ENCODE assay signal across 31 cellular contexts in genomic region chr22:36008565-36008964, GRCh38. TPM values are rescaled to one million over a fixed set of nuclear protein-coding genes. Genes with fewer than 3 reads are reported as not detected.
DNase-seq lines count a peak whose midpoint lies in the region; ATAC-seq, FAIRE-seq and TF ChIP-seq lines count a peak whose summit lies in the region.
"Had no signal": no experiment of that assay in that cellular context is flagged by ENCODE, and none has a peak within 500 bp of the region (broad histone marks: within the 10 kb centered on the region; RNA-seq: fewer than 3 reads in every experiment).

No MANE protein-coding gene starts in this region.

- H3K36me3 ChIP-seq in cardiac muscle cell, result no peaks in the 10 kb centered on the region
- no peaks in the 10 kb centered on the region for H3K36me3 ChIP-seq in brain microvascular endothelial cell (replicated peaks)
- no peaks in the 10 kb centered on the region for H3K36me3 ChIP-seq in osteoblast (ENCODE audit: insufficient read depth, low read length)
- no peaks in the 10 kb centered on the region for H3K36me3 ChIP-seq in MM.1S (replicated peaks; ENCODE audit: insufficient read depth, low read length)
- H3K36me3 ChIP-seq in kidney (ENCODE audit: control insufficient read depth in 1 of 2, insufficient read depth in 2 of 2, low read length in 2 of 2), result no peaks in the 10 kb centered on the region
- H3K36me3 ChIP-seq: breast epithelium, right lobe of liver, stomach, tibial artery had no signal

- peaks cover 38% of the 10 kb centered on the region for H4K20me1 ChIP-seq in osteoblast (ENCODE audit: insufficient read depth, low read length)
- no peaks in the 10 kb centered on the region for H4K20me1 ChIP-seq in MM.1S (ENCODE audit: insufficient read depth, low read length)

- CTCF ChIA-PET in HEK293T (lab: Yijun Ruan, JAX), result interaction anchor here (0.9 kb wide), 1 partner anchor 57 kb away, joined by 3 read pairs; no protein-coding TSS in a partner anchor

- peaks cover 94% of the 10 kb centered on the region for H3K79me2 ChIP-seq in osteoblast (ENCODE audit: insufficient read depth, low read length)
- no peaks in the 10 kb centered on the region for H3K79me2 ChIP-seq in MM.1S (ENCODE audit: low read length)

- TF ChIP-seq CTCF in cardiac muscle cell (IDR thresholded peaks at IDR 0.05; ENCODE audit: low read depth, low read length) (no peak), brain microvascular endothelial cell (IDR thresholded peaks at IDR 0.05; ENCODE audit: low read depth, low read length, missing control alignments) (no peak), osteoblast (IDR thresholded peaks at IDR 0.05; ENCODE audit: extremely low read depth, low read depth, low read length) (no peak), MM.1S (IDR thresholded peaks at IDR 0.05; ENCODE audit: low read length) (no peak), kidney (IDR thresholded peaks at IDR 0.05; ENCODE audit: borderline replicate concordance, extremely low read depth, insufficient read depth) (no peak), omental fat pad (IDR thresholded peaks at IDR 0.05) (no peak)

- H3K9me2 ChIP-seq in MM.1S (replicated peaks; ENCODE audit: insufficient read depth, low read length), result no peaks in the 10 kb centered on the region

- H3K27ac ChIP-seq in cardiac muscle cell (peak overlapping the region; percentile 74), brain microvascular endothelial cell (peak overlapping the region; percentile 48), osteoblast (ENCODE audit: low read depth, low read length) (peak overlapping the region; percentile 19), MM.1S (ENCODE audit: low read length) (no peak overlapping the region), kidney (ENCODE audit: low read depth in 2 of 2, low read length in 2 of 2) (no peak overlapping the region)
- H3K27ac ChIP-seq: breast epithelium, tibial artery had no signal

- POLR2A ChIA-PET in HEK293T (lab: Yijun Ruan, JAX), result no interaction called here

- H3K27me3 ChIP-seq in cardiac muscle cell (no peaks in the 10 kb centered on the region), brain microvascular endothelial cell (replicated peaks) (no peaks in the 10 kb centered on the region), osteoblast (ENCODE audit: insufficient read depth, low read length) (no peaks in the 10 kb centered on the region), MM.1S (replicated peaks; ENCODE audit: insufficient read depth, low read length) (no peaks in the 10 kb centered on the region)
- H3K27me3 ChIP-seq: breast epithelium, right lobe of liver, stomach, tibial artery had no signal

- intact Hi-C loops in left cardiac atrium (cut with DNase I), result no loop called here
- intact Hi-C loops in kidney (cut with DNase I), result no loop called here

- H3K4me3 ChIP-seq in cardiac muscle cell (no peak overlapping the region), brain microvascular endothelial cell (ENCODE audit: low read depth, low read length) (no peak overlapping the region), osteoblast (ENCODE audit: insufficient read depth, low read length) (no peak overlapping the region), MM.1S (ENCODE audit: low read length) (no peak overlapping the region), kidney (ENCODE audit: low read length in 2 of 2) (no peak overlapping the region)
- H3K4me3 ChIP-seq: breast epithelium, right lobe of liver, stomach, tibial artery had no signal

- ATAC-seq in left cardiac atrium (no peak), omental fat pad (ENCODE audit: low FRiP score) (no peak)
- ATAC-seq: activated naive CD4-positive, alpha-beta T cell treated with anti-CD3 and anti-CD28 coated beads, Interleukin-2, amount 50 U/mL, for 72 hours; Panc1; right lobe of liver had no signal

- DNase-seq in cardiac muscle cell (ENCODE audit: low read depth in 1 of 2, low spot score in 1 of 2) (no peak), left cardiac atrium (no peak), brain microvascular endothelial cell (no peak), osteoblast (ENCODE audit: insufficient read length, low spot score, missing footprints) (no peak), MM.1S (no peak), kidney (no peak), omental fat pad (ENCODE audit: low spot score) (no peak), HEK293T (ENCODE audit: extremely low spot score) (no peak)
- DNase-seq: 8988T; activated CD4-positive, alpha-beta T cell treated with anti-CD3 and anti-CD28 coated beads for 48 hours; activated CD8-positive, alpha-beta memory T cell treated with anti-CD3 and anti-CD28 coated beads for 24 hours; activated effector memory CD4-positive, alpha-beta T cell treated with Interleukin-2 at 50 U/mL for 16 hours; amygdala; Caco-2; effector CD4-positive, alpha-beta T cell; immature natural killer cell; NCI-H1417; NCI-H2081; NCI-H2227 treated with DMSO at 0.1 percent for 48 hours; NK-92 treated with Interleukin-12 subunit alpha and Interleukin-12 subunit beta, amount 100 ng/mL, for 24 hours; right lobe of liver; Right ventricle myocardium superior; stimulated activated CD4-positive, alpha-beta T cell treated with anti-CD3 and anti-CD28 coated beads, Interleukin-12 subunit alpha, Interleukin-12 subunit beta, amount 100 ng/mL, for 4 hours; stimulated activated CD4-positive, alpha-beta T cell treated with anti-CD3 and anti-CD28 coated beads, Interleukin-2, amount 100 ng/mL, for 48 hours; stomach; tibial artery had no signal

- H3K4me1 ChIP-seq in cardiac muscle cell (ENCODE audit: low read depth) (peaks cover 25% of the 10 kb centered on the region), osteoblast (ENCODE audit: insufficient read depth, low read length) (peaks cover 17% of the 10 kb centered on the region), MM.1S (ENCODE audit: low read length) (no peaks in the 10 kb centered on the region), kidney (ENCODE audit: control insufficient read depth in 1 of 2, insufficient read depth in 1 of 2, low read depth in 1 of 2, low read length in 2 of 2) (peaks cover 0 to 5% of the 10 kb centered on the region in 2 donors)
- H3K4me1 ChIP-seq: breast epithelium, Caco-2 had no signal

- in situ Hi-C loops in brain microvascular endothelial cell (cut with HindIII; ENCODE audit: low pct_ligation_motif_present, low sequenced_read_pairs), result no loop called here

- FAIRE-seq in kidney (lab: Jason Lieb, UNC), result no peak
- FAIRE-seq: G401.6 had no signal

- no peaks in the 10 kb centered on the region for H3F3A ChIP-seq in MM.1S (ENCODE audit: insufficient read depth, low read length)

- no peak overlapping the region for H3K4me2 ChIP-seq in osteoblast (ENCODE audit: insufficient read depth, low read length)
- H3K4me2 ChIP-seq in MM.1S (ENCODE audit: low read depth, low read length), result no peak overlapping the region

- H3K9ac ChIP-seq in MM.1S (ENCODE audit: low read length) (no peak overlapping the region), kidney (ENCODE audit: low read length in 2 of 2) (no peak overlapping the region)

- H2AFZ ChIP-seq in osteoblast (ENCODE audit: low read length), result no peak overlapping the region
- H2AFZ ChIP-seq in MM.1S (ENCODE audit: low read length), result no peak overlapping the region

- H3K9me3 ChIP-seq in cardiac muscle cell (ENCODE audit: low read depth), result no peaks in the 10 kb centered on the region
- no peaks in the 10 kb centered on the region for H3K9me3 ChIP-seq in osteoblast (ENCODE audit: low read depth, low read length)
- H3K9me3 ChIP-seq in MM.1S (replicated peaks; ENCODE audit: insufficient read depth, low read length), result no peaks in the 10 kb centered on the region
- H3K9me3 ChIP-seq in kidney (ENCODE audit: control insufficient read depth in 1 of 2, low read length in 2 of 2), result no peaks in the 10 kb centered on the region
- H3K9me3 ChIP-seq: breast epithelium, Caco-2, right lobe of liver, stomach, tibial artery had no signal

TF ChIP-seq in HEK293T, 16 proteins besides CTCF, POLR2A, EP300 and RAD21:
- TF ChIP-seq L3MBTL2 (conservative IDR thresholded peaks at IDR 0.05) (no peak), HDGF (IDR thresholded peaks at IDR 0.05; ENCODE audit: borderline replicate concordance) (no peak), LEF1 (IDR thresholded peaks at IDR 0.05; ENCODE audit: borderline replicate concordance) (no peak), TARDBP (IDR thresholded peaks at IDR 0.05) (no peak), SP1 (IDR thresholded peaks at IDR 0.05) (no peak), SUZ12 (IDR thresholded peaks at IDR 0.05) (no peak), FOXA1 (IDR thresholded peaks at IDR 0.05) (no peak)
TF ChIP-seq in HEK293T: peak in this region for 0.

RNA-seq across cellular contexts. Expression of gene RBFOX2, which starts 20.1 kb away (rescaled TPM):
- total RNA-seq in cardiac muscle cell, result 332 and 339 TPM in 2 replicates
- polyA plus RNA-seq in cardiac muscle cell, result 299 and 399 TPM in 2 replicates
- 10 to 100 TPM; 71.5 to 73.6 TPM for total RNA-seq in left cardiac atrium
- 171 and 189 TPM in 2 replicates for total RNA-seq in osteoblast
- 68.6 TPM for total RNA-seq in kidney
- polyA plus RNA-seq in kidney (ENCODE audit: insufficient read depth, low read depth, low replicate concordance), result 17.2 TPM
- total RNA-seq in omental fat pad, result 10 to 100 TPM; 41.2 to 80.7 (median 60.1) TPM
- polyA plus RNA-seq: CD14-positive monocyte had no signal

Comparison
In these comparisons a context has a peak if more than half of its experiments do, and no peak if none do; other contexts are left out.
1. H3K27ac ChIP-seq: peak in cardiac muscle cell (single experiment), brain microvascular endothelial cell (single experiment) and osteoblast (single experiment); none in MM.1S (single experiment) and kidney (0 of 2).